Comparison of ENCODE assay signal across 1 cellular context in genomic region chrX:41823402-41823801, GRCh38.
TF ChIP-seq lines count a peak whose summit lies in the region.

No MANE protein-coding gene starts in this region.

TF ChIP-seq in HepG2, 621 proteins besides CTCF, POLR2A, EP300 and RAD21 (continued from another document and continues in another):
- no peak for TF ChIP-seq NFAT5 (CRISPR knock-in tag; IDR thresholded peaks at IDR 0.05)
- peak; percentile 48; the same call in 1 of the 2 replicates for TF ChIP-seq EHMT2 (IDR thresholded peaks at IDR 0.05; ENCODE audit: borderline replicate concordance, low read depth, low read length)
- no peak for TF ChIP-seq ZNF776 (CRISPR knock-in tag; IDR thresholded peaks at IDR 0.05)
- TF ChIP-seq ARID3A (IDR thresholded peaks at IDR 0.05; ENCODE audit: low read depth, low read length), result peak; percentile 31; the same call in 1 of the 2 replicates
- TF ChIP-seq IRX3 (CRISPR knock-in tag; IDR thresholded peaks at IDR 0.05; ENCODE audit: borderline replicate concordance, low read depth), result no peak
- TF ChIP-seq ZNF343 (CRISPR knock-in tag; IDR thresholded peaks at IDR 0.05), result no peak
- 0 out of 2 replicates have a peak, but pooled peaks have one; percentile 23 for TF ChIP-seq CEBPB (IDR thresholded peaks at IDR 0.05; ENCODE audit: borderline replicate concordance, low read depth, low read length)
- TF ChIP-seq ZKSCAN5 (CRISPR knock-in tag; IDR thresholded peaks at IDR 0.05), result no peak
- TF ChIP-seq LBX2 (CRISPR knock-in tag; IDR thresholded peaks at IDR 0.05; ENCODE audit: borderline replicate concordance), result no peak
- TF ChIP-seq, protein P1, sequence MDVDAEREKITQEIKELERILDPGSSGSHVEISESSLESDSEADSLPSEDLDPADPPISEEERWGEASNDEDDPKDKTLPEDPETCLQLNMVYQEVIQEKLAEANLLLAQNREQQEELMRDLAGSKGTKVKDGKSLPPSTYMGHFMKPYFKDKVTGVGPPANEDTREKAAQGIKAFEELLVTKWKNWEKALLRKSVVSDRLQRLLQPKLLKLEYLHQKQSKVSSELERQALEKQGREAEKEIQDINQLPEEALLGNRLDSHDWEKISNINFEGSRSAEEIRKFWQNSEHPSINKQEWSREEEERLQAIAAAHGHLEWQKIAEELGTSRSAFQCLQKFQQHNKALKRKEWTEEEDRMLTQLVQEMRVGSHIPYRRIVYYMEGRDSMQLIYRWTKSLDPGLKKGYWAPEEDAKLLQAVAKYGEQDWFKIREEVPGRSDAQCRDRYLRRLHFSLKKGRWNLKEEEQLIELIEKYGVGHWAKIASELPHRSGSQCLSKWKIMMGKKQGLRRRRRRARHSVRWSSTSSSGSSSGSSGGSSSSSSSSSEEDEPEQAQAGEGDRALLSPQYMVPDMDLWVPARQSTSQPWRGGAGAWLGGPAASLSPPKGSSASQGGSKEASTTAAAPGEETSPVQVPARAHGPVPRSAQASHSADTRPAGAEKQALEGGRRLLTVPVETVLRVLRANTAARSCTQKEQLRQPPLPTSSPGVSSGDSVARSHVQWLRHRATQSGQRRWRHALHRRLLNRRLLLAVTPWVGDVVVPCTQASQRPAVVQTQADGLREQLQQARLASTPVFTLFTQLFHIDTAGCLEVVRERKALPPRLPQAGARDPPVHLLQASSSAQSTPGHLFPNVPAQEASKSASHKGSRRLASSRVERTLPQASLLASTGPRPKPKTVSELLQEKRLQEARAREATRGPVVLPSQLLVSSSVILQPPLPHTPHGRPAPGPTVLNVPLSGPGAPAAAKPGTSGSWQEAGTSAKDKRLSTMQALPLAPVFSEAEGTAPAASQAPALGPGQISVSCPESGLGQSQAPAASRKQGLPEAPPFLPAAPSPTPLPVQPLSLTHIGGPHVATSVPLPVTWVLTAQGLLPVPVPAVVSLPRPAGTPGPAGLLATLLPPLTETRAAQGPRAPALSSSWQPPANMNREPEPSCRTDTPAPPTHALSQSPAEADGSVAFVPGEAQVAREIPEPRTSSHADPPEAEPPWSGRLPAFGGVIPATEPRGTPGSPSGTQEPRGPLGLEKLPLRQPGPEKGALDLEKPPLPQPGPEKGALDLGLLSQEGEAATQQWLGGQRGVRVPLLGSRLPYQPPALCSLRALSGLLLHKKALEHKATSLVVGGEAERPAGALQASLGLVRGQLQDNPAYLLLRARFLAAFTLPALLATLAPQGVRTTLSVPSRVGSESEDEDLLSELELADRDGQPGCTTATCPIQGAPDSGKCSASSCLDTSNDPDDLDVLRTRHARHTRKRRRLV (CRISPR knock-in tag; IDR thresholded peaks at IDR 0.05), result no peak
- TF ChIP-seq, protein P2, sequence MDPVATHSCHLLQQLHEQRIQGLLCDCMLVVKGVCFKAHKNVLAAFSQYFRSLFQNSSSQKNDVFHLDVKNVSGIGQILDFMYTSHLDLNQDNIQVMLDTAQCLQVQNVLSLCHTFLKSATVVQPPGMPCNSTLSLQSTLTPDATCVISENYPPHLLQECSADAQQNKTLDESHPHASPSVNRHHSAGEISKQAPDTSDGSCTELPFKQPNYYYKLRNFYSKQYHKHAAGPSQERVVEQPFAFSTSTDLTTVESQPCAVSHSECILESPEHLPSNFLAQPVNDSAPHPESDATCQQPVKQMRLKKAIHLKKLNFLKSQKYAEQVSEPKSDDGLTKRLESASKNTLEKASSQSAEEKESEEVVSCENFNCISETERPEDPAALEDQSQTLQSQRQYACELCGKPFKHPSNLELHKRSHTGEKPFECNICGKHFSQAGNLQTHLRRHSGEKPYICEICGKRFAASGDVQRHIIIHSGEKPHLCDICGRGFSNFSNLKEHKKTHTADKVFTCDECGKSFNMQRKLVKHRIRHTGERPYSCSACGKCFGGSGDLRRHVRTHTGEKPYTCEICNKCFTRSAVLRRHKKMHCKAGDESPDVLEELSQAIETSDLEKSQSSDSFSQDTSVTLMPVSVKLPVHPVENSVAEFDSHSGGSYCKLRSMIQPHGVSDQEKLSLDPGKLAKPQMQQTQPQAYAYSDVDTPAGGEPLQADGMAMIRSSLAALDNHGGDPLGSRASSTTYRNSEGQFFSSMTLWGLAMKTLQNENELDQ (CRISPR knock-in tag; IDR thresholded peaks at IDR 0.05; ENCODE audit: borderline replicate concordance), result no peak
- TF ChIP-seq SOX13 (IDR thresholded peaks at IDR 0.05), result no peak
- TF ChIP-seq SOX13 (CRISPR knock-in tag; conservative IDR thresholded peaks at IDR 0.05 in 1 of 2, IDR thresholded peaks at IDR 0.05 in 1 of 2), result peak in 1 of 2 experiments; percentile 21; a peak in 1 of 4 replicates
- TF ChIP-seq, protein P3, sequence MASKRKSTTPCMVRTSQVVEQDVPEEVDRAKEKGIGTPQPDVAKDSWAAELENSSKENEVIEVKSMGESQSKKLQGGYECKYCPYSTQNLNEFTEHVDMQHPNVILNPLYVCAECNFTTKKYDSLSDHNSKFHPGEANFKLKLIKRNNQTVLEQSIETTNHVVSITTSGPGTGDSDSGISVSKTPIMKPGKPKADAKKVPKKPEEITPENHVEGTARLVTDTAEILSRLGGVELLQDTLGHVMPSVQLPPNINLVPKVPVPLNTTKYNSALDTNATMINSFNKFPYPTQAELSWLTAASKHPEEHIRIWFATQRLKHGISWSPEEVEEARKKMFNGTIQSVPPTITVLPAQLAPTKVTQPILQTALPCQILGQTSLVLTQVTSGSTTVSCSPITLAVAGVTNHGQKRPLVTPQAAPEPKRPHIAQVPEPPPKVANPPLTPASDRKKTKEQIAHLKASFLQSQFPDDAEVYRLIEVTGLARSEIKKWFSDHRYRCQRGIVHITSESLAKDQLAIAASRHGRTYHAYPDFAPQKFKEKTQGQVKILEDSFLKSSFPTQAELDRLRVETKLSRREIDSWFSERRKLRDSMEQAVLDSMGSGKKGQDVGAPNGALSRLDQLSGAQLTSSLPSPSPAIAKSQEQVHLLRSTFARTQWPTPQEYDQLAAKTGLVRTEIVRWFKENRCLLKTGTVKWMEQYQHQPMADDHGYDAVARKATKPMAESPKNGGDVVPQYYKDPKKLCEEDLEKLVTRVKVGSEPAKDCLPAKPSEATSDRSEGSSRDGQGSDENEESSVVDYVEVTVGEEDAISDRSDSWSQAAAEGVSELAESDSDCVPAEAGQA (IDR thresholded peaks at IDR 0.05; ENCODE audit: low read depth), result no peak
- TF ChIP-seq, protein P3 (CRISPR knock-in tag; IDR thresholded peaks at IDR 0.05; ENCODE audit: borderline replicate concordance), result no peak
- TF ChIP-seq, protein P4, sequence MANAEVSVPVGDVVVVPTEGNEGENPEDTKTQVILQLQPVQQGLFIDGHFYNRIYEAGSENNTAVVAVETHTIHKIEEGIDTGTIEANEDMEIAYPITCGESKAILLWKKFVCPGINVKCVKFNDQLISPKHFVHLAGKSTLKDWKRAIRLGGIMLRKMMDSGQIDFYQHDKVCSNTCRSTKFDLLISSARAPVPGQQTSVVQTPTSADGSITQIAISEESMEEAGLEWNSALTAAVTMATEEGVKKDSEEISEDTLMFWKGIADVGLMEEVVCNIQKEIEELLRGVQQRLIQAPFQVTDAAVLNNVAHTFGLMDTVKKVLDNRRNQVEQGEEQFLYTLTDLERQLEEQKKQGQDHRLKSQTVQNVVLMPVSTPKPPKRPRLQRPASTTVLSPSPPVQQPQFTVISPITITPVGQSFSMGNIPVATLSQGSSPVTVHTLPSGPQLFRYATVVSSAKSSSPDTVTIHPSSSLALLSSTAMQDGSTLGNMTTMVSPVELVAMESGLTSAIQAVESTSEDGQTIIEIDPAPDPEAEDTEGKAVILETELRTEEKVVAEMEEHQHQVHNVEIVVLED (CRISPR knock-in tag; IDR thresholded peaks at IDR 0.05; ENCODE audit: borderline replicate concordance), result no peak
- TF ChIP-seq ZNF367 (CRISPR knock-in tag; IDR thresholded peaks at IDR 0.05; ENCODE audit: borderline replicate concordance), result no peak
- TF ChIP-seq ZSCAN29 (CRISPR knock-in tag; conservative IDR thresholded peaks at IDR 0.05), result no peak
- TF ChIP-seq CEBPG (CRISPR knock-in tag; IDR thresholded peaks at IDR 0.05), result peak; percentile 33; the same call in 1 of the 2 replicates
- TF ChIP-seq ZNF138 (CRISPR knock-in tag; IDR thresholded peaks at IDR 0.05; ENCODE audit: low read depth), result no peak
- TF ChIP-seq ZBTB21 (CRISPR knock-in tag; IDR thresholded peaks at IDR 0.05), result no peak
- no peak for TF ChIP-seq DRAP1 (CRISPR knock-in tag; IDR thresholded peaks at IDR 0.05)
- no peak; the same call in 1 of the 2 replicates for TF ChIP-seq HMG20A (CRISPR knock-in tag; IDR thresholded peaks at IDR 0.05; ENCODE audit: borderline replicate concordance)
- TF ChIP-seq ZNF781 (CRISPR knock-in tag; IDR thresholded peaks at IDR 0.05; ENCODE audit: borderline replicate concordance, not compliant biosample characterization), result no peak
- no peak for TF ChIP-seq MEIS2 (CRISPR knock-in tag; IDR thresholded peaks at IDR 0.05)
- TF ChIP-seq ZNF580 (CRISPR knock-in tag; IDR thresholded peaks at IDR 0.05; ENCODE audit: borderline replicate concordance, low read depth), result no peak
- TF ChIP-seq TGIF2 (CRISPR knock-in tag; IDR thresholded peaks at IDR 0.05), result no peak
- TF ChIP-seq PCBP1 (IDR thresholded peaks at IDR 0.05; ENCODE audit: borderline replicate concordance, low read depth, low read length), result no peak
- no peak for TF ChIP-seq TCF7L2 (IDR thresholded peaks at IDR 0.05; ENCODE audit: low read depth, low read length)
- TF ChIP-seq ZNF614 (CRISPR knock-in tag; IDR thresholded peaks at IDR 0.05; ENCODE audit: borderline replicate concordance), result no peak
